9 cellular contexts compared by ENCODE assay signal in genomic region chr18:58231930-58232329, GRCh38.
DNase-seq lines count a peak whose midpoint lies in the region; TF ChIP-seq lines count a peak whose summit lies in the region.
"Had no signal": no experiment of that assay in that cellular context is flagged by ENCODE, and none has a peak within 500 bp of the region (broad histone marks: within the 10 kb centered on the region; RNA-seq: fewer than 3 reads in every experiment).

No MANE protein-coding gene starts in this region.

- H3K4me3 Mint-ChIP-seq in progenitor cell of endocrine pancreas (ENCODE audit: low read depth): no peak overlapping the region
- H3K4me3 Mint-ChIP-seq: nephron progenitor cell had no signal

- H3K27me3 ChIP-seq in MG63 (no peaks in the 10 kb centered on the region), HAP-1 (ENCODE audit: low read depth) (no peaks in the 10 kb centered on the region)

- H3K4me1 ChIP-seq in HAP-1: peaks cover 5% of the 10 kb centered on the region

- TF ChIP-seq CTCF in GM12875 (IDR thresholded peaks at IDR 0.05; ENCODE audit: borderline replicate concordance, insufficient read depth, low read depth, low read length): peak; percentile 37; the same call in 1 of the 2 replicates
- TF ChIP-seq CTCF in NB4 (IDR thresholded peaks at IDR 0.05; ENCODE audit: low read depth, low read length): peak; percentile 20
- peak; percentile 36 for TF ChIP-seq CTCF in progenitor cell of endocrine pancreas (IDR thresholded peaks at IDR 0.05; ENCODE audit: unreplicated experiment)

- peaks cover 1% of the 10 kb centered on the region for H3K36me3 Mint-ChIP-seq in progenitor cell of endocrine pancreas (ENCODE audit: insufficient read depth)

- H3K27ac Mint-ChIP-seq in progenitor cell of endocrine pancreas: peak overlapping the region; percentile 84
- H3K27ac Mint-ChIP-seq: nephron progenitor cell had no signal

- H3K4me3 ChIP-seq in GM12875 (ENCODE audit: low read depth, low read length) (no peak overlapping the region), NB4 (ENCODE audit: low read depth, low read length) (no peak overlapping the region), MG63 (no peak overlapping the region), HAP-1 (no peak overlapping the region)

- peaks cover 53% of the 10 kb centered on the region for H3K4me1 Mint-ChIP-seq in progenitor cell of endocrine pancreas (ENCODE audit: low read depth)

- DNase-seq in NB4 (ENCODE audit: low read depth) (peak; percentile 12), epithelial cell of prostate (ENCODE audit: low read depth, low spot score) (no peak), progenitor cell of endocrine pancreas (ENCODE audit: low spot score, unreplicated experiment) (no peak), MG63 (no peak), activated T-cell treated with anti-CD3 and anti-CD28 coated beads for 4 hours (no peak), HAP-1 (ENCODE audit: low spot score in 2 of 2) (no peak)
- DNase-seq in activated CD4-positive, CD25-positive, alpha-beta regulatory T cell treated with anti-CD3 and anti-CD28 coated beads, Interleukin-2, amount 50 U/mL, for 72 hours: no peak
- DNase-seq: nephron progenitor cell had no signal

- no peaks in the 10 kb centered on the region for H3K27me3 Mint-ChIP-seq in progenitor cell of endocrine pancreas

- H3K9me3 Mint-ChIP-seq in progenitor cell of endocrine pancreas (ENCODE audit: low read depth): no peaks in the 10 kb centered on the region

- H3K27ac ChIP-seq in epithelial cell of prostate: peak overlapping the region; percentile 15

- TF ChIP-seq POLR2A in NB4 (IDR thresholded peaks at IDR 0.05; ENCODE audit: extremely low read depth, insufficient read length): no peak

- H3K36me3 ChIP-seq in MG63 (no peaks in the 10 kb centered on the region), HAP-1 (replicated peaks) (no peaks in the 10 kb centered on the region)

- H3K9me3 ChIP-seq in MG63 (no peaks in the 10 kb centered on the region), HAP-1 (no peaks in the 10 kb centered on the region)

- in situ Hi-C loops in HAP-1 (cut with MboI; ENCODE audit: low sequenced_read_pairs): no loop called here
